In the genomic region with DNA sequence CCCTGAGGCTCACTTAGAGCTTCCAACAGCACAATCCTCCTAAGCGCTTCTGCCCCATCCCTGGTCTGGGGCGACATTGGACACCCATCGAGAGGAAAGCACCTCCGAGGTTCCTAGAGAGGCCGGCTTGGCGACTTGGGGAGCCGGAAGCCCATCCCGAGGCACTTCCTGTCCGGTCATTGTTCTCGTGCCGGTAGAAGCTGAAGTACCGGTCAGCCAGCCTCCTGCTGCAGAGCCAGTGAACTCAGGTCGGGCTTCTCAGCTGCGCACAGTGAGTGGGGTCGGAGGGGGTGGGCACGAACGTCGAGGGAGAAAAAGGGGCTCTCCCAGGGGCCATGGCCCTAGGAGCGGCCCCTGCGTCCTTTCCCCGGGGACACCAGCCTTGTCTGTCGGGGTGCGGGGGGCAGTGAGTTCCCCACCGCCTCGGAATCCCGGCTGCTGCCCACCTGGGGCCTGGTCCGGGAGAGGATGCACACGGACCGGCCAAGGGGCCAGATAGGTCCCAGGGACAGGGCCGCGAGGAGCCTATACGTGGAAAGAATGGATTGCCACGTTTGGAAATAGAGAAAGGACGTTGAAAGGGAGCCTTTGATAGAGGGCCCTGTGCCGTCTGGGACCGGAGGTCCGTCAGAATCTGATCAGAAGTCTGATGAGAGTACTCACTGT, we compare ENCODE assay signal across 9 cellular contexts. TPM values are rescaled to one million over a fixed set of nuclear protein-coding genes. Genes with fewer than 3 reads are reported as not detected.
A peak's percentile ranks its signal among the peaks of the same experiment; 100 is the strongest.
DNase-seq lines count a peak whose midpoint lies in the region; ATAC-seq, FAIRE-seq and TF ChIP-seq lines count a peak whose summit lies in the region.
"Had no signal": no experiment of that assay in that cellular context is flagged by ENCODE, and none has a peak within 500 bp of the region (broad histone marks: within the 10 kb centered on the region; RNA-seq: fewer than 3 reads in every experiment).

A gene (plus strand): TSS at position 169 of the 666 bp plus-strand sequence. CDS start 2,336 bp downstream, outside the sequence.

- no peaks in the 10 kb centered on the region for H3K27me3 ChIP-seq in suprapubic skin

- peaks cover 5% of the 10 kb centered on the region for H3K36me3 Mint-ChIP-seq in natural killer cell

- peaks cover 16% of the 10 kb centered on the region for H3K4me1 ChIP-seq in suprapubic skin

- TF ChIP-seq POLR2A in suprapubic skin (IDR thresholded peaks at IDR 0.05) = no peak

- H3K27me3 Mint-ChIP-seq in natural killer cell (ENCODE audit: low read depth in 2 of 2) = no peaks in the 10 kb centered on the region

- FAIRE-seq in D721Med (lab: Jason Lieb, UNC) = no peak
- FAIRE-seq: endometrium had no signal

- peaks cover 17 to 26% of the 10 kb centered on the region in 2 donors for H3K4me1 Mint-ChIP-seq in natural killer cell

- H3K4me3 Mint-ChIP-seq in natural killer cell = peak within 1 kb of the TSS; percentile 88

- H3K4me3 ChIP-seq in foreskin fibroblast (ENCODE audit: low read depth in 1 of 2, low read length in 2 of 2) (peak within 1 kb of the TSS; percentile 77 to 91), suprapubic skin (peak within 1 kb of the TSS; percentile 96)

- intact Hi-C loops in natural killer cell (cut with micrococcal nuclease) = loop anchor here (1.0 kb wide), 1 partner anchor 37 kb away; no protein-coding TSS in a partner anchor

- ATAC-seq in GM19351 (IDR thresholded peaks at IDR 0.05; ENCODE audit: unreplicated experiment) (peak; percentile 95), HG03457 (IDR thresholded peaks at IDR 0.05; ENCODE audit: unreplicated experiment) (peak; percentile 89), natural killer cell (peak; percentile 69 to 82 (median 80))

- H3K9me3 ChIP-seq in suprapubic skin = peaks cover 6% of the 10 kb centered on the region

- H3K36me3 ChIP-seq in suprapubic skin = peaks cover 31% of the 10 kb centered on the region

- H3K27ac ChIP-seq in suprapubic skin = peak within 1 kb of the TSS; percentile 75

- TF ChIP-seq EP300 in suprapubic skin (IDR thresholded peaks at IDR 0.05) = no peak

- H3K27ac Mint-ChIP-seq in natural killer cell = peak within 1 kb of the TSS; percentile 83 to 84

- no peak for TF ChIP-seq CTCF in D721Med (IDR thresholded peaks at IDR 0.05; ENCODE audit: insufficient read depth, missing control alignments)
- no peak for TF ChIP-seq CTCF in foreskin fibroblast (IDR thresholded peaks at IDR 0.05; ENCODE audit: low read depth, low read length)
- no peak for TF ChIP-seq CTCF in natural killer cell (IDR thresholded peaks at IDR 0.05)
- TF ChIP-seq CTCF in suprapubic skin (IDR thresholded peaks at IDR 0.05) = no peak

- H3K9me3 Mint-ChIP-seq in natural killer cell = peaks cover 0 to 2% of the 10 kb centered on the region in 2 donors

- WGBS in suprapubic skin = 2% methylated on average over 28 of the region's 37 CpGs

- DNase-seq in D721Med (ENCODE audit: insufficient read length, low spot score) (peak; percentile 75), NCI-H748 (lab: John Stamatoyannopoulos, UW; ENCODE audit: unreplicated experiment) (peak; percentile 89), foreskin fibroblast (peak; percentile 86 to 95), natural killer cell (peak; percentile 34), suprapubic skin (ENCODE audit: low spot score in 2 of 2) (peak; percentile 81 to 89)
- DNase-seq in activated T-cell treated with anti-CD3 and anti-CD28 coated beads, Interleukin-2, amount 50 U/mL, for 48 hours = peak; percentile 59 to 63

RNA-seq across cellular contexts. Expression of the gene that starts here (rescaled TPM):
- 10 to 100 TPM in 2 of 3 donors, 1 to 10 TPM in 1; 8.6 to 14.5 (median 10.9) TPM for total RNA-seq in natural killer cell
- total RNA-seq in suprapubic skin = 1 to 10 TPM; 5.2 to 8.5 (median 7.6) TPM

Comparison
In these comparisons a context has a peak if more than half of its experiments do, and no peak if none do; other contexts are left out.
1. Peak in every context shown above with its lines: DNase-seq, ATAC-seq, H3K4me3 ChIP-seq and H3K27ac ChIP-seq.
2. DNase-seq: peak in every context shown above with its lines; median percentile 90 in foreskin fibroblast; 89 in NCI-H748; 85 in suprapubic skin; 75 in D721Med; 61 in activated T-cell treated with anti-CD3 and anti-CD28 coated beads, Interleukin-2, amount 50 U/mL, for 48 hours; 34 in natural killer cell.